ENCODE assay signal across 8 cellular contexts in genomic region chr15:45458746-45459403, GRCh38.
A peak's percentile ranks its signal among the peaks of the same experiment; 100 is the strongest.
DNase-seq lines count a peak whose midpoint lies in the region; ATAC-seq lines count a peak whose summit lies in the region.

No MANE protein-coding gene starts in this region.

- no peak overlapping the region for H2BK5ac ChIP-seq in mesenchymal stem cell (ENCODE audit: low read depth, low read length, poor library complexity, severe bottlenecking)

- no peak overlapping the region for H2BK15ac ChIP-seq in mesenchymal stem cell (ENCODE audit: low read depth, poor library complexity, severe bottlenecking)

- no peak overlapping the region for H3K18ac ChIP-seq in mesenchymal stem cell (ENCODE audit: low read depth in 1 of 2, low read length in 2 of 2)

- no peak overlapping the region for H3K27ac ChIP-seq in mesenchymal stem cell (ENCODE audit: low read length, poor library complexity, severe bottlenecking)

- H2AFZ ChIP-seq in mesenchymal stem cell (ENCODE audit: low read depth, low read length), result no peak overlapping the region

- H2AK5ac ChIP-seq in mesenchymal stem cell (ENCODE audit: low read length, severe bottlenecking), result no peak overlapping the region

- H3K4ac ChIP-seq in mesenchymal stem cell (ENCODE audit: low read depth in 1 of 2, low read length in 2 of 2), result no peak overlapping the region

- no peak overlapping the region for H4K8ac ChIP-seq in mesenchymal stem cell (ENCODE audit: low read length)

- no CpG with 5 or more reads among the region's 12 CpGs for WGBS in mesenchymal stem cell

- no peak overlapping the region for H2BK120ac ChIP-seq in mesenchymal stem cell (ENCODE audit: low read depth, low read length)

- DNase-seq in SIG-M5 treated with dmso at 0.1 percent for 504 hours (lab: John Stamatoyannopoulos, UW; ENCODE audit: unreplicated experiment) (peak; percentile 53), SIG-M5 (lab: John Stamatoyannopoulos, UW) (no peak), NCI-H2227 treated with DMSO at 0.1 percent for 48 hours (lab: John Stamatoyannopoulos, UW) (peak; percentile 48), mesenchymal stem cell (peak; percentile 57)
- DNase-seq in activated CD4-positive, alpha-beta T cell treated with anti-CD3 and anti-CD28 coated beads, Interleukin-2, amount 50 U/mL, for 4 hours, result peak; percentile 78 to 82
- DNase-seq in effector CD4-positive, alpha-beta T cell, result peak; percentile 76
- peak; percentile 48 for DNase-seq in stimulated activated CD8-positive, alpha-beta memory T cell treated with anti-CD3 and anti-CD28 coated beads, Interleukin-12 subunit alpha, Interleukin-12 subunit beta, amount 100 ng/mL, for 4 hours (ENCODE audit: low read depth)

- H3K9me3 ChIP-seq in mesenchymal stem cell (ENCODE audit: control insufficient read depth, low read length), result no peaks in the 10 kb centered on the region

- no peak overlapping the region for H3K14ac ChIP-seq in mesenchymal stem cell (ENCODE audit: low read length in 2 of 2)

- ATAC-seq in GM18502 (IDR thresholded peaks at IDR 0.05; ENCODE audit: poor library complexity, unreplicated experiment), result no peak

- peaks cover 24% of the 10 kb centered on the region for H3K4me1 ChIP-seq in mesenchymal stem cell (ENCODE audit: control insufficient read depth, insufficient read depth, low read depth, low read length)

- H3K4me3 ChIP-seq in mesenchymal stem cell (ENCODE audit: insufficient read depth in 1 of 2, low read depth in 1 of 2, low read length in 2 of 2), result peak overlapping the region in 1 of 2 experiments; percentile 75

- H3K27me3 ChIP-seq in mesenchymal stem cell (ENCODE audit: control insufficient read depth in 1 of 2, insufficient read depth in 1 of 2, low read length in 2 of 2), result no peaks in the 10 kb centered on the region

- H3K4me2 ChIP-seq in mesenchymal stem cell (ENCODE audit: low read length, poor library complexity, severe bottlenecking), result peak overlapping the region; percentile 35

- H3K9ac ChIP-seq in mesenchymal stem cell (ENCODE audit: low read length), result peak overlapping the region; percentile 89

- H4K91ac ChIP-seq in mesenchymal stem cell (ENCODE audit: low read length), result no peak overlapping the region

- H3K23ac ChIP-seq in mesenchymal stem cell (ENCODE audit: low read length in 2 of 2), result no peak overlapping the region

- no peak overlapping the region for H2BK12ac ChIP-seq in mesenchymal stem cell (ENCODE audit: low read length in 2 of 2)

- H3K36me3 ChIP-seq in mesenchymal stem cell (ENCODE audit: control insufficient read depth in 1 of 2, insufficient read depth in 2 of 2, low read depth in 1 of 2, low read length in 2 of 2), result no peaks in the 10 kb centered on the region

- H3K79me1 ChIP-seq in mesenchymal stem cell (replicated peaks; ENCODE audit: low read length, poor library complexity, severe bottlenecking), result no peaks in the 10 kb centered on the region
